1 cellular context compared by ENCODE assay signal in the genomic region with DNA sequence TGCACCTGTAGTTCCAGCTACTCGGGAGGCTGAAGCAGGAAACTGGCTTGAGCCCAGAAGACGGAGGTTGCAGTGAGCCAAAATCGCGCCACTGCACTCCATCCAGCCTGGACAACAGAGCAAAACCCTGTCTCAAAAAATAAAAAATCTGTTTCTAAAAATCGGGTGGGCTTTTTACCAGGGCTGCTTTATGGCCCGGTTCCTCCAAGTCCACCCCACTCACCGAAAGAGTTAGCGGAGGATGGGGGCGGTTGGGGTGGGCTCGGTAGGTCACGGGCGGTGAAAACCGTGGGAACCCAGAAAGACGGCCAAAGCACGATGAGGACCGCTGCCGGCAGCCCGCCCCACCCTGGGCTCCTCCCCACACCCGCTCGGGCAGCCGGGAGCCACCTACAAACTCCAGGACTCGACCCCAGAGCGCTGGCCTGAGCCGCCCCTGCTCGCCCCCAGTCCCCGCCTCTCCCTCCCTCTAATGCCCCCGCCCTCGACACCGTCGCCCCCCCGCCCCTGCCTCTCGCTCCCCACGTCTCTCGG.
TF ChIP-seq lines count a peak whose summit lies in the region.

No MANE protein-coding gene starts in this region.

TF ChIP-seq in HEK293, 187 proteins besides CTCF, POLR2A, EP300 and RAD21 (continued from another document):
- TF ChIP-seq, protein P1, sequence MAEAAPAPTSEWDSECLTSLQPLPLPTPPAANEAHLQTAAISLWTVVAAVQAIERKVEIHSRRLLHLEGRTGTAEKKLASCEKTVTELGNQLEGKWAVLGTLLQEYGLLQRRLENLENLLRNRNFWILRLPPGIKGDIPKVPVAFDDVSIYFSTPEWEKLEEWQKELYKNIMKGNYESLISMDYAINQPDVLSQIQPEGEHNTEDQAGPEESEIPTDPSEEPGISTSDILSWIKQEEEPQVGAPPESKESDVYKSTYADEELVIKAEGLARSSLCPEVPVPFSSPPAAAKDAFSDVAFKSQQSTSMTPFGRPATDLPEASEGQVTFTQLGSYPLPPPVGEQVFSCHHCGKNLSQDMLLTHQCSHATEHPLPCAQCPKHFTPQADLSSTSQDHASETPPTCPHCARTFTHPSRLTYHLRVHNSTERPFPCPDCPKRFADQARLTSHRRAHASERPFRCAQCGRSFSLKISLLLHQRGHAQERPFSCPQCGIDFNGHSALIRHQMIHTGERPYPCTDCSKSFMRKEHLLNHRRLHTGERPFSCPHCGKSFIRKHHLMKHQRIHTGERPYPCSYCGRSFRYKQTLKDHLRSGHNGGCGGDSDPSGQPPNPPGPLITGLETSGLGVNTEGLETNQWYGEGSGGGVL (tag by site-specific recombination; IDR thresholded peaks at IDR 0.05), result peak; percentile 35; the same call in 1 of the 2 replicates
- peak; percentile 49; the same call in 1 of the 2 replicates for TF ChIP-seq ZFHX2 (tag by site-specific recombination; conservative IDR thresholded peaks at IDR 0.05)
- TF ChIP-seq, protein P2, sequence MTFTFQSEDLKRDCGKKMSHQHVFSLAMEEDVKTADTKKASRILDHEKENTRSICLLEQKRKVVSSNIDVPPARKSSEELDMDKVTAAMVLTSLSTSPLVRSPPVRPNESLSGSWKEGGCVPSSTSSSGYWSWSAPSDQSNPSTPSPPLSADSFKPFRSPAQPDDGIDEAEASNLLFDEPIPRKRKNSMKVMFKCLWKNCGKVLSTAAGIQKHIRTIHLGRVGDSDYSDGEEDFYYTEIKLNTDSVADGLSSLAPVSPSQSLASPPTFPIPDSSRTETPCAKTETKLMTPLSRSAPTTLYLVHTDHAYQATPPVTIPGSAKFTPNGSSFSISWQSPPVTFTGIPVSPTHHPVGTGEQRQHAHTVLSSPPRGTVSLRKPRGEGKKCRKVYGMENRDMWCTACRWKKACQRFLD (tag by site-specific recombination; IDR thresholded peaks at IDR 0.05), result no peak
